ENCODE assay signal across 12 cellular contexts in the genomic region with DNA sequence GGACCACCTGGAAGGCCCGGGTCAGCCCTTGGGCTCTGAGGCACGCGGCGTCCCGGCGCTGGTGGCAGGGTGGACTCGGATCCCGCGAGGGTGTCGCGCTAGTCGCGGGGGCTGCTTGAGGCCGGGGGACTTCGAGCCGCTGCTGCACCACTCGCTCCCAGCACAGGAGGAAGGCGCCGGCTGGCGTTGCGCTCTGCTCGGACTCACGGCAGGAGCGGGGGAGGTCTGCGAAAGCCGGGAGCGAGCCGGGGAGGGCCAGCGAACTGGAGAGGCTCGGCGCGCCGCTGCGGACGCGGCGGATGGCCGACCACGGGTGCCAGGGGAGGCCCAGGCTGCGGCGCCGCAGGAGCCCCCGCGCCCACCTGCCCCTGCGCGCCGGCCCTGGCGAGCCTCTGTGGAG. TPM values are rescaled to one million over a fixed set of nuclear protein-coding genes. Genes with fewer than 3 reads are reported as not detected.
"Had no signal": no experiment of that assay in that cellular context is flagged by ENCODE, and none has a peak within 500 bp of the region (broad histone marks: within the 10 kb centered on the region; RNA-seq: fewer than 3 reads in every experiment).

No MANE protein-coding gene starts in this region.

RNA-seq across cellular contexts. Expression of a gene that starts 12.3 kb away (rescaled TPM):
- total RNA-seq: activated CD4-positive, alpha-beta memory T cell treated with anti-CD3 and anti-CD28 coated beads, Interleukin-2, amount 10 ng/mL, durations not matched to agents 7 days and 5 days; activated CD4-positive, alpha-beta T cell treated with anti-CD3 and anti-CD28 coated beads for 36 hours; activated CD4-positive, alpha-beta T cell treated with anti-CD3 and anti-CD28 coated beads, Interleukin-2, amount 10 ng/mL, durations not matched to agents 7 days and 5 days; activated CD8-positive, alpha-beta memory T cell treated with anti-CD3 and anti-CD28 coated beads, Interleukin-2, amount 10 ng/mL, durations not matched to agents 7 days and 5 days; activated CD8-positive, alpha-beta T cell treated with anti-CD3 and anti-CD28 coated beads, Interleukin-2, amount 10 ng/mL, durations not matched to agents 7 days and 5 days; activated naive CD8-positive, alpha-beta T cell treated with anti-CD3 and anti-CD28 coated beads, Interleukin-2, amount 10 ng/mL, durations not matched to agents 7 days and 5 days; activated T-helper 2 cell treated with anti-CD3 and anti-CD28 coated beads, Interferon-gamma antibody, Interleukin-2, Interleukin-4, amounts not matched to agents 10 μg/mL and 5 μg/mL and 100 μg/mL, durations not matched to agents 14 hours and 24 hours and 36 hours; ascending aorta; bronchial epithelial cell; cardiac muscle cell; WTC11 had no signal
- polyA plus RNA-seq: adipose tissue, cardiac muscle cell had no signal
